1 cellular context compared by ENCODE assay signal in the genomic region with DNA sequence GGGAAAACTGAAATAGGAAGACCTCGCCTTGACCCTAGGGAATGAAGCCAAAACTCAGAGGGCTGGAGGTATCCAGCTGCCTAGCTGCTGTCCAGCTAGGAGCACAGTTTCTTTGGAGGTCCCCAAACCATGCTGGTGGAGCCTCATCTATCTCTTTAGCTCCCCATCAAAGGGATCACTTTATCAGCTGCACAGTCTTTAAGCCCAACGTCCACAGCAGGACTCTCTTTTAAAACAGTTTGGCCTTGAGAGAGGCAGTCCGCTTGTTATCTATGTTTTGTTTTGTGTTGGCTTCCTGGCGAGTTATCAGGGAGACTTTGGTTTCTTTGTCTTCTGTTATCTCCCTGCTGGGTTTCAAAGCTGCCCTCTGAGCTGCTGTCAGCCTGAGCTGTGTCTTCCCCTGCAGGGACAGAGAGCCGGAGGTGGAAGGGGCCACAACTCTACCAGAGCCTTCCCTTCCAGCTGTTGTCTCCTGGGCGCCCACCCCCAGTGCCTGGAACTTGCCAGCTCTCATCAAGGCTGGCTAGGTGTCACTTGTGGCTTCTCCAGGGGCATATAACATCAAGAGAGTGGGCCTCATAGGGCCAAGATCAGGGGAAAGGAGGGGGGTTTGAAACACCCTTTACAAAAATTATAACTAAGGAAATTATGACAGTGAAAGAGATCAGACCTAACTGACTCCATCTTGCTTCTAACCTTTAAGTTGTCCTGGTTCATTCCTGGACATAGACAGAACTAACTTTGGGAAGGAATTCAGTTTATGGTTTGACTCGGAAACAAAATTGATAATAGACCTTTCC.
TF ChIP-seq lines count a peak whose summit lies in the region.

No MANE protein-coding gene starts in this region.

TF ChIP-seq in K562, 482 proteins besides CTCF, POLR2A, EP300 and RAD21 (continued from another document and continues in another):
- TF ChIP-seq ZNF311 (CRISPR knock-in tag; IDR thresholded peaks at IDR 0.05) (peak; percentile 96), CBX1 (IDR thresholded peaks at IDR 0.05; ENCODE audit: low read depth) (0 out of 2 replicates have a peak, but pooled peaks have one; percentile 25), ZNF766 (CRISPR knock-in tag; conservative IDR thresholded peaks at IDR 0.05) (peak; percentile 91), DDX20 (tag; IDR thresholded peaks at IDR 0.05; ENCODE audit: low read depth) (peak; percentile 91), MEIS2 (IDR thresholded peaks at IDR 0.05; ENCODE audit: partially characterized antibody) (peak; percentile 57), MEF2D (tag; conservative IDR thresholded peaks at IDR 0.05; ENCODE audit: low read depth) (peak; percentile 75), ESRRA (IDR thresholded peaks at IDR 0.05; ENCODE audit: borderline replicate concordance, low read depth) (peak; percentile 53; the same call in 1 of the 2 replicates), FOSL1 (tag; conservative IDR thresholded peaks at IDR 0.05) (peak; percentile 35; the same call in 1 of the 2 replicates), ZNF583 (CRISPR knock-in tag; IDR thresholded peaks at IDR 0.05) (peak; percentile 67; the same call in 1 of the 2 replicates), CXXC5 (CRISPR knock-in tag; IDR thresholded peaks at IDR 0.05) (peak; percentile 53; the same call in 1 of the 2 replicates), TCF7L2 (IDR thresholded peaks at IDR 0.05; ENCODE audit: low read depth, low read length) (no peak), NR2C2 (CRISPR knock-in tag; IDR thresholded peaks at IDR 0.05) (no peak), NR2C2 (tag; IDR thresholded peaks at IDR 0.05) (peak; percentile 36), DPF2 (IDR thresholded peaks at IDR 0.05) (peak; percentile 78), CBFA2T3 (IDR thresholded peaks at IDR 0.05) (peak; percentile 88), TBL1XR1 (IDR thresholded peaks at IDR 0.05; ENCODE audit: low read length in 2 of 2) (peak in 1 of 2 experiments; percentile 91; a peak in 2 of 4 replicates), MTA3 (IDR thresholded peaks at IDR 0.05; ENCODE audit: borderline replicate concordance) (peak; percentile 35; the same call in 1 of the 2 replicates), NCOR1 (IDR thresholded peaks at IDR 0.05) (peak; percentile 68), FOXM1 (IDR thresholded peaks at IDR 0.05; ENCODE audit: low read depth) (peak; percentile 62), FOXM1 (CRISPR knock-in tag; IDR thresholded peaks at IDR 0.05; ENCODE audit: low read depth) (no peak), MEF2A (IDR thresholded peaks at IDR 0.05; ENCODE audit: control insufficient read depth, low read depth, low read length) (no peak), LEF1 (IDR thresholded peaks at IDR 0.05) (peak; percentile 21; the same call in 1 of the 2 replicates), RAD51 (IDR thresholded peaks at IDR 0.05; ENCODE audit: borderline replicate concordance, low read depth) (no peak), ZNF395 (CRISPR knock-in tag; IDR thresholded peaks at IDR 0.05) (peak; percentile 71; the same call in 1 of the 2 replicates), ZEB2 (IDR thresholded peaks at IDR 0.05) (0 out of 2 replicates have a peak, but pooled peaks have one; percentile 20), SMAD4 (CRISPR knock-in tag; conservative IDR thresholded peaks at IDR 0.05) (peak; percentile 81), ZNF639 (CRISPR knock-in tag; conservative IDR thresholded peaks at IDR 0.05 in 1 of 2, IDR thresholded peaks at IDR 0.05 in 1 of 2) (peak in 1 of 2 experiments; percentile 56; a peak in 1 of 4 replicates), PYGO2 (tag; IDR thresholded peaks at IDR 0.05) (peak; percentile 76), CBFA2T2 (conservative IDR thresholded peaks at IDR 0.05) (peak; percentile 74), MECOM (CRISPR knock-in tag; IDR thresholded peaks at IDR 0.05) (0 out of 2 replicates have a peak, but pooled peaks have one; percentile 18), SMARCA4 (IDR thresholded peaks at IDR 0.05) (peak; percentile 78), RBBP5 (IDR thresholded peaks at IDR 0.05; ENCODE audit: borderline replicate concordance, insufficient read depth, low read length, poor library complexity, severe bottlenecking) (peak; percentile 29), ZNF79 (CRISPR knock-in tag; IDR thresholded peaks at IDR 0.05; ENCODE audit: low read depth) (peak; percentile 71; the same call in 1 of the 2 replicates), DMBX1 (CRISPR knock-in tag; IDR thresholded peaks at IDR 0.05; ENCODE audit: borderline replicate concordance) (peak; percentile 78; the same call in 1 of the 2 replicates), BCOR (IDR thresholded peaks at IDR 0.05) (0 out of 2 replicates have a peak, but pooled peaks have one; percentile 21), ZBTB9 (CRISPR knock-in tag; IDR thresholded peaks at IDR 0.05) (peak; percentile 73; the same call in 1 of the 2 replicates), CTBP1 (IDR thresholded peaks at IDR 0.05; ENCODE audit: borderline replicate concordance) (peak; percentile 89; the same call in 1 of the 2 replicates), PTRF (tag; IDR thresholded peaks at IDR 0.05) (peak; percentile 90), SMARCE1 (IDR thresholded peaks at IDR 0.05) (peak; percentile 67; the same call in 1 of the 2 replicates), JUND (IDR thresholded peaks at IDR 0.05; ENCODE audit: borderline replicate concordance, low read depth, low read length) (peak; percentile 64; the same call in 1 of the 2 replicates), JUND (tag; IDR thresholded peaks at IDR 0.05; ENCODE audit: borderline replicate concordance, low read depth, low read length) (no peak; the same call in 2 of the 3 replicates), ZNF609 (CRISPR knock-in tag; IDR thresholded peaks at IDR 0.05; ENCODE audit: borderline replicate concordance) (no peak), NR4A1 (CRISPR knock-in tag; IDR thresholded peaks at IDR 0.05) (no peak), NR4A1 (tag; IDR thresholded peaks at IDR 0.05) (peak; percentile 94), KLF16 (IDR thresholded peaks at IDR 0.05) (peak; percentile 53; the same call in 1 of the 2 replicates), ZBTB17 (CRISPR knock-in tag; IDR thresholded peaks at IDR 0.05) (peak; percentile 30; the same call in 1 of the 2 replicates), GATA2 (CRISPR knock-in tag; IDR thresholded peaks at IDR 0.05) (peak; percentile 68)
- TF ChIP-seq, protein P1, sequence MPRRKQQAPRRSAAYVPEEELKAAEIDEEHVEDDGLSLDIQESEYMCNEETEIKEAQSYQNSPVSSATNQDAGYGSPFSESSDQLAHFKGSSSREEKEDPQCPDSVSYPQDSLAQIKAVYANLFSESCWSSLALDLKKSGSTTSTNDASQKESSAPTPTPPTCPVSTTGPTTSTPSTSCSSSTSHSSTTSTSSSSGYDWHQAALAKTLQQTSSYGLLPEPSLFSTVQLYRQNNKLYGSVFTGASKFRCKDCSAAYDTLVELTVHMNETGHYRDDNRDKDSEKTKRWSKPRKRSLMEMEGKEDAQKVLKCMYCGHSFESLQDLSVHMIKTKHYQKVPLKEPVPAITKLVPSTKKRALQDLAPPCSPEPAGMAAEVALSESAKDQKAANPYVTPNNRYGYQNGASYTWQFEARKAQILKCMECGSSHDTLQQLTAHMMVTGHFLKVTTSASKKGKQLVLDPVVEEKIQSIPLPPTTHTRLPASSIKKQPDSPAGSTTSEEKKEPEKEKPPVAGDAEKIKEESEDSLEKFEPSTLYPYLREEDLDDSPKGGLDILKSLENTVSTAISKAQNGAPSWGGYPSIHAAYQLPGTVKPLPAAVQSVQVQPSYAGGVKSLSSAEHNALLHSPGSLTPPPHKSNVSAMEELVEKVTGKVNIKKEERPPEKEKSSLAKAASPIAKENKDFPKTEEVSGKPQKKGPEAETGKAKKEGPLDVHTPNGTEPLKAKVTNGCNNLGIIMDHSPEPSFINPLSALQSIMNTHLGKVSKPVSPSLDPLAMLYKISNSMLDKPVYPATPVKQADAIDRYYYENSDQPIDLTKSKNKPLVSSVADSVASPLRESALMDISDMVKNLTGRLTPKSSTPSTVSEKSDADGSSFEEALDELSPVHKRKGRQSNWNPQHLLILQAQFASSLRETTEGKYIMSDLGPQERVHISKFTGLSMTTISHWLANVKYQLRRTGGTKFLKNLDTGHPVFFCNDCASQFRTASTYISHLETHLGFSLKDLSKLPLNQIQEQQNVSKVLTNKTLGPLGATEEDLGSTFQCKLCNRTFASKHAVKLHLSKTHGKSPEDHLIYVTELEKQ (CRISPR knock-in tag; IDR thresholded peaks at IDR 0.05): peak; percentile 62; the same call in 1 of the 2 replicates
- TF ChIP-seq, protein P2, sequence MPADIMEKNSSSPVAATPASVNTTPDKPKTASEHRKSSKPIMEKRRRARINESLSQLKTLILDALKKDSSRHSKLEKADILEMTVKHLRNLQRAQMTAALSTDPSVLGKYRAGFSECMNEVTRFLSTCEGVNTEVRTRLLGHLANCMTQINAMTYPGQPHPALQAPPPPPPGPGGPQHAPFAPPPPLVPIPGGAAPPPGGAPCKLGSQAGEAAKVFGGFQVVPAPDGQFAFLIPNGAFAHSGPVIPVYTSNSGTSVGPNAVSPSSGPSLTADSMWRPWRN (IDR thresholded peaks at IDR 0.05; ENCODE audit: low read depth): 0 out of 2 replicates have a peak, but pooled peaks have one; percentile 18
- TF ChIP-seq, protein P3, sequence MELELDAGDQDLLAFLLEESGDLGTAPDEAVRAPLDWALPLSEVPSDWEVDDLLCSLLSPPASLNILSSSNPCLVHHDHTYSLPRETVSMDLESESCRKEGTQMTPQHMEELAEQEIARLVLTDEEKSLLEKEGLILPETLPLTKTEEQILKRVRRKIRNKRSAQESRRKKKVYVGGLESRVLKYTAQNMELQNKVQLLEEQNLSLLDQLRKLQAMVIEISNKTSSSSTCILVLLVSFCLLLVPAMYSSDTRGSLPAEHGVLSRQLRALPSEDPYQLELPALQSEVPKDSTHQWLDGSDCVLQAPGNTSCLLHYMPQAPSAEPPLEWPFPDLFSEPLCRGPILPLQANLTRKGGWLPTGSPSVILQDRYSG (tag; conservative IDR thresholded peaks at IDR 0.05; ENCODE audit: low read depth): peak; percentile 91
